12 cellular contexts compared by ENCODE assay signal in the genomic region with DNA sequence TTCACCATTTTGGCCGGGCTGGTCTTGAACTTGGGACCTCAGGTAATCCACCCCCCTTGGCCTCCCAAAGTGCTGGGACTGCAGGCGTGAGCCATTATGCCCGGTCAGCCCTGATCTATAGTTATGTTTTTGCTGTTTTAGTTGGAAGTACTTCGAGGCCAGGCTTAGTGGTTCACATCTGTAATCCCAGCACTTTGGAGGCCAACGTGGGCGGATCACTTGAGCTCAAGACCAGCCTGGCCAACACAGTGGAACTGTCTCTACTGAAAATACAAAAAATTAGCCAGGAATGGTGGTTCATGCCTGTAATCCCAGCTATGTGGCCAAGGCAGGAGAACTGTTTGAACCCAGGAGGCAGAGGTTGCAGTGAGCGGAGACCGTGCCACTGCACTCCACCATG. TPM values are rescaled to one million over a fixed set of nuclear protein-coding genes. Genes with fewer than 3 reads are reported as not detected.
A peak's percentile ranks its signal among the peaks of the same experiment; 100 is the strongest.
DNase-seq lines count a peak whose midpoint lies in the region; ATAC-seq and TF ChIP-seq lines count a peak whose summit lies in the region.
"Had no signal": no experiment of that assay in that cellular context is flagged by ENCODE, and none has a peak within 500 bp of the region (broad histone marks: within the 10 kb centered on the region; RNA-seq: fewer than 3 reads in every experiment).

No MANE protein-coding gene starts in this region.

- H3K9me3 ChIP-seq in RWPE2 (ENCODE audit: severe bottlenecking) = no peaks in the 10 kb centered on the region
- H3K9me3 ChIP-seq in gastroesophageal sphincter = no peaks in the 10 kb centered on the region
- no peaks in the 10 kb centered on the region for H3K9me3 ChIP-seq in tibial artery
- H3K9me3 ChIP-seq: testis had no signal

- H3K36me3 Mint-ChIP-seq in activated T-cell treated with anti-CD3 and anti-CD28 coated beads, Interleukin-2, amount 50 U/mL, for 4 hours (ENCODE audit: insufficient read depth) = peaks cover 45% of the 10 kb centered on the region
- H3K36me3 Mint-ChIP-seq in stimulated activated memory B cell treated with anti-CD40 and anti-IgM and Interleukin-4, amounts not matched to agents 10 μg/mL and 1 μg/mL and 100 μg/mL, for 72 hours = peaks cover 36% of the 10 kb centered on the region

- H3K27me3 Mint-ChIP-seq in activated T-cell treated with anti-CD3 and anti-CD28 coated beads, Interleukin-2, amount 50 U/mL, for 4 hours (ENCODE audit: low read depth) = no peaks in the 10 kb centered on the region
- no peaks in the 10 kb centered on the region for H3K27me3 Mint-ChIP-seq in stimulated activated memory B cell treated with anti-CD40 and anti-IgM and Interleukin-4, amounts not matched to agents 10 μg/mL and 1 μg/mL and 100 μg/mL, for 72 hours
- H3K27me3 Mint-ChIP-seq: naive B cell had no signal

- intact Hi-C loops in tibial artery (cut with DNase I; ENCODE audit: low total_unique reads) = no loop called here

- peaks cover 3% of the 10 kb centered on the region for H3K9me3 Mint-ChIP-seq in activated T-cell treated with anti-CD3 and anti-CD28 coated beads, Interleukin-2, amount 50 U/mL, for 4 hours
- H3K9me3 Mint-ChIP-seq in stimulated activated memory B cell treated with anti-CD40 and anti-IgM and Interleukin-4, amounts not matched to agents 10 μg/mL and 1 μg/mL and 100 μg/mL, for 72 hours = no peaks in the 10 kb centered on the region

- DNase-seq in activated T-cell treated with anti-CD3 and anti-CD28 coated beads, Interleukin-2, amount 50 U/mL, for 4 hours = no peak
- DNase-seq in activated T-cell treated with anti-CD3 and anti-CD28 coated beads for 4 hours (no peak), RWPE2 (ENCODE audit: low spot score) (no peak), NCI-H2029 treated with DMSO at 0.1 percent for 48 hours (lab: John Stamatoyannopoulos, UW) (no peak), tibial artery (no peak)
- DNase-seq: AML-193, naive B cell, NCI-H1930, testis had no signal

- H3K4me3 ChIP-seq in RWPE2 (ENCODE audit: severe bottlenecking) (no peak overlapping the region), gastroesophageal sphincter (no peak overlapping the region), tibial artery (no peak overlapping the region)
- H3K4me3 ChIP-seq: testis had no signal

- WGBS in gastroesophageal sphincter (ENCODE audit: low coverage in 1 of 2), 2 donors = 91 to 92% methylated on average over 3 to 4 of the region's 8 CpGs

- H3K27me3 ChIP-seq in RWPE2 (ENCODE audit: insufficient read depth, poor library complexity, severe bottlenecking) (no peaks in the 10 kb centered on the region), gastroesophageal sphincter (no peaks in the 10 kb centered on the region), tibial artery (no peaks in the 10 kb centered on the region)
- H3K27me3 ChIP-seq: testis had no signal

- TF ChIP-seq POLR2A in gastroesophageal sphincter (IDR thresholded peaks at IDR 0.05) = no peak

- peak overlapping the region; percentile 69 for H3K27ac ChIP-seq in RWPE2 (ENCODE audit: poor library complexity, severe bottlenecking)
- peak overlapping the region in 3 of 4 donors; percentile 22 to 97 (median 29) for H3K27ac ChIP-seq in gastroesophageal sphincter
- peak overlapping the region in 1 of 2 donors; percentile 96 for H3K27ac ChIP-seq in tibial artery

- H3K4me3 Mint-ChIP-seq in activated T-cell treated with anti-CD3 and anti-CD28 coated beads, Interleukin-2, amount 50 U/mL, for 4 hours = peak overlapping the region; percentile 99
- no peak overlapping the region for H3K4me3 Mint-ChIP-seq in stimulated activated memory B cell treated with anti-CD40 and anti-IgM and Interleukin-4, amounts not matched to agents 10 μg/mL and 1 μg/mL and 100 μg/mL, for 72 hours

- H3K36me3 ChIP-seq in RWPE2 (ENCODE audit: low read depth) (peaks cover 69% of the 10 kb centered on the region), gastroesophageal sphincter (peaks cover 3 to 56% of the 10 kb centered on the region in 2 donors), tibial artery (peaks cover 52 to 53% (median 52%) of the 10 kb centered on the region in 3 donors)

- H3K27ac Mint-ChIP-seq in stimulated activated memory B cell treated with anti-CD40 and anti-IgM and Interleukin-4, amounts not matched to agents 10 μg/mL and 1 μg/mL and 100 μg/mL, for 72 hours = peak overlapping the region; percentile 100

- peaks cover 47% of the 10 kb centered on the region for H3K4me1 Mint-ChIP-seq in activated T-cell treated with anti-CD3 and anti-CD28 coated beads, Interleukin-2, amount 50 U/mL, for 4 hours (ENCODE audit: low read depth)
- H3K4me1 Mint-ChIP-seq in stimulated activated memory B cell treated with anti-CD40 and anti-IgM and Interleukin-4, amounts not matched to agents 10 μg/mL and 1 μg/mL and 100 μg/mL, for 72 hours = peaks cover 26% of the 10 kb centered on the region

- TF ChIP-seq EP300 in gastroesophageal sphincter (IDR thresholded peaks at IDR 0.05) = no peak

- no peak for ATAC-seq in activated T-cell treated with anti-CD3 and anti-CD28 coated beads, Interleukin-2, amount 50 U/mL, for 4 hours
- ATAC-seq in RWPE2 (ENCODE audit: low read depth) = no peak
- no peak for ATAC-seq in gastroesophageal sphincter
- ATAC-seq in stimulated activated memory B cell treated with anti-CD40 and anti-IgM and Interleukin-4, amounts not matched to agents 10 μg/mL and 1 μg/mL and 100 μg/mL, for 72 hours = no peak
- no peak for ATAC-seq in GM19328 (IDR thresholded peaks at IDR 0.05; ENCODE audit: unreplicated experiment)

- H3K4me1 ChIP-seq in RWPE2 (ENCODE audit: insufficient read depth, poor library complexity, severe bottlenecking) (peaks cover 12% of the 10 kb centered on the region), gastroesophageal sphincter (peaks cover 0 to 48% (median 0%) of the 10 kb centered on the region in 3 donors), tibial artery (peaks cover 0 to 40% (median 13%) of the 10 kb centered on the region in 4 donors)

- TF ChIP-seq CTCF in RWPE2 (IDR thresholded peaks at IDR 0.05; ENCODE audit: poor library complexity, severe bottlenecking) (no peak), gastroesophageal sphincter (IDR thresholded peaks at IDR 0.05) (no peak), tibial artery (IDR thresholded peaks at IDR 0.05) (no peak)

RNA-seq across cellular contexts. Expression of a gene that starts 2.0 kb away (rescaled TPM):
- 100 to 1,000 TPM; 701 to 707 (median 707) TPM for total RNA-seq in activated T-cell treated with anti-CD3 and anti-CD28 coated beads, Interleukin-2, amount 50 U/mL, for 4 hours
- 100 to 1,000 TPM; 201 to 367 (median 267) TPM for total RNA-seq in gastroesophageal sphincter

RNA-seq across cellular contexts. Expression of a gene that starts 30.2 kb away (rescaled TPM):
- 100 to 1,000 TPM; 261 to 279 (median 270) TPM for total RNA-seq in activated T-cell treated with anti-CD3 and anti-CD28 coated beads, Interleukin-2, amount 50 U/mL, for 4 hours
- 100 to 1,000 TPM; 108 to 163 (median 127) TPM for total RNA-seq in gastroesophageal sphincter
